Comparison of ENCODE assay signal across 15 cellular contexts in genomic region chr3:183244219-183244618, GRCh38. TPM values are rescaled to one million over a fixed set of nuclear protein-coding genes. Genes with fewer than 3 reads are reported as not detected.
DNase-seq lines count a peak whose midpoint lies in the region; ATAC-seq and TF ChIP-seq lines count a peak whose summit lies in the region.
"Had no signal": no experiment of that assay in that cellular context is flagged by ENCODE, and none has a peak within 500 bp of the region (broad histone marks: within the 10 kb centered on the region; RNA-seq: fewer than 3 reads in every experiment).

No MANE protein-coding gene starts in this region.

- DNase-seq in EL (peak; percentile 66), PC-3 (peak; percentile 91), fibroblast of mammary gland (ENCODE audit: low read depth) (peak; percentile 40), mucosa of gallbladder (ENCODE audit: low spot score) (peak; percentile 65), vagina (ENCODE audit: extremely low spot score in 2 of 2) (no peak)
- DNase-seq in stimulated activated naive CD8-positive, alpha-beta T cell treated with anti-CD3 and anti-CD28 coated beads, Interleukin-15, Interleukin-2, amounts not matched to agents 100 U/mL and 50 U/mL, for 24 hours = no peak
- no peak for DNase-seq in CD8-positive, alpha-beta memory T cell
- DNase-seq: activated T-cell treated with anti-CD3 and anti-CD28 coated beads, Interleukin-2, amount 50 U/mL, for 24 hours; GM23248; IMR-90 had no signal

- H3K4me3 ChIP-seq in PC-3 (ENCODE audit: low read length) (peak overlapping the region; percentile 2; the same call in 1 of the 2 replicates), fibroblast of mammary gland (ENCODE audit: control insufficient read depth, low read depth, low read length) (no peak overlapping the region), vagina (no peak overlapping the region)
- no peak overlapping the region for H3K4me3 ChIP-seq in CD8-positive, alpha-beta memory T cell (ENCODE audit: low read length)
- H3K4me3 ChIP-seq: esophagus muscularis mucosa, GM23248 had no signal

- H3K79me2 ChIP-seq in PC-3 (ENCODE audit: low read length) = no peaks in the 10 kb centered on the region

- no TSS peak for BruUV-seq in PC-3 (replicated peaks; lab: Mats Ljungman, UMichigan)

- peaks cover 10 to 32% (median 23%) of the 10 kb centered on the region in 5 donors for H3K9me3 Mint-ChIP-seq in CD8-positive, alpha-beta memory T cell

- H3K4me1 Mint-ChIP-seq in CD8-positive, alpha-beta memory T cell = no peaks in the 10 kb centered on the region

- H3K9me2 ChIP-seq in PC-3 (replicated peaks; ENCODE audit: low read length) = no peaks in the 10 kb centered on the region

- no peak for TF ChIP-seq POLR2A in vagina (IDR thresholded peaks at IDR 0.05)

- peaks cover 3 to 42% (median 3%) of the 10 kb centered on the region in 3 donors for H3K36me3 Mint-ChIP-seq in CD8-positive, alpha-beta memory T cell

- peak overlapping the region; percentile 56 for H3K27ac ChIP-seq in PC-3 (ENCODE audit: low read length)
- no peak overlapping the region for H3K27ac ChIP-seq in vagina
- H3K27ac ChIP-seq in CD8-positive, alpha-beta memory T cell (ENCODE audit: low read depth, low read length) = no peak overlapping the region
- H3K27ac ChIP-seq: esophagus muscularis mucosa, GM23248 had no signal

- peak overlapping the region; percentile 29 for H3K4me2 ChIP-seq in PC-3 (ENCODE audit: low read length)

- no peak overlapping the region for H3K4me3 Mint-ChIP-seq in CD8-positive, alpha-beta memory T cell
- H3K4me3 Mint-ChIP-seq: activated T-cell treated with anti-CD3 and anti-CD28 coated beads, Interleukin-2, amount 50 U/mL, for 24 hours; brain; WTC11 had no signal

- H3K4me1 ChIP-seq in PC-3 (ENCODE audit: insufficient read depth, low read length) = peaks cover 20% of the 10 kb centered on the region
- H3K4me1 ChIP-seq in vagina = no peaks in the 10 kb centered on the region
- no peaks in the 10 kb centered on the region for H3K4me1 ChIP-seq in CD8-positive, alpha-beta memory T cell (ENCODE audit: insufficient read depth, low read length)
- H3K4me1 ChIP-seq: esophagus muscularis mucosa had no signal

- H2AFZ ChIP-seq in PC-3 (ENCODE audit: low read length) = 0 out of 2 replicates have a peak overlapping the region, but pooled peaks have one; percentile 10
- H2AFZ ChIP-seq: GM23248 had no signal

- H3K27ac Mint-ChIP-seq in CD8-positive, alpha-beta memory T cell = no peak overlapping the region
- H3K27ac Mint-ChIP-seq: activated T-cell treated with anti-CD3 and anti-CD28 coated beads, Interleukin-2, amount 50 U/mL, for 24 hours had no signal

- H3K9ac ChIP-seq in PC-3 (ENCODE audit: low read length) = no peak overlapping the region; the same call in 1 of the 2 replicates
- H3K9ac ChIP-seq: GM23248 had no signal

- peaks cover 7% of the 10 kb centered on the region in 2 donors for H3K27me3 Mint-ChIP-seq in CD8-positive, alpha-beta memory T cell
- H3K27me3 Mint-ChIP-seq: activated T-cell treated with anti-CD3 and anti-CD28 coated beads, Interleukin-2, amount 50 U/mL, for 24 hours had no signal

- CTCF ChIA-PET in PC-3 (lab: Charles Lee) = no interaction called here
- CTCF ChIA-PET in CD8-positive, alpha-beta memory T cell (lab: Charles Lee) = no interaction called here

- H4K20me1 ChIP-seq in PC-3 (ENCODE audit: low read length) = no peaks in the 10 kb centered on the region

- peak; percentile 95 for ATAC-seq in PC-3
- no peak for ATAC-seq in stimulated activated naive CD8-positive, alpha-beta T cell treated with anti-CD3 and anti-CD28 coated beads, Interleukin-15, Interleukin-2, amounts not matched to agents 100 U/mL and 50 U/mL, for 24 hours
- no peak for ATAC-seq in HG03457 (IDR thresholded peaks at IDR 0.05; ENCODE audit: unreplicated experiment)
- ATAC-seq: Panc1, WTC11 had no signal

- H3F3A ChIP-seq in PC-3 (ENCODE audit: low read length, unreplicated experiment) = no peaks in the 10 kb centered on the region

- H3K9me3 ChIP-seq in PC-3 (ENCODE audit: low read length) (peaks cover 7% of the 10 kb centered on the region; the same call in 1 of the 2 replicates), vagina (no peaks in the 10 kb centered on the region)
- H3K9me3 ChIP-seq in CD8-positive, alpha-beta memory T cell (ENCODE audit: low read length) = no peaks in the 10 kb centered on the region

- 0 out of 2 replicates have a peak, but pooled peaks cover 4% of the 10 kb centered on the region for H3K36me3 ChIP-seq in PC-3 (ENCODE audit: low read depth, low read length)
- no peaks in the 10 kb centered on the region for H3K36me3 ChIP-seq in vagina
- H3K36me3 ChIP-seq in CD8-positive, alpha-beta memory T cell (ENCODE audit: insufficient read depth, low read length) = no peaks in the 10 kb centered on the region
- H3K36me3 ChIP-seq: esophagus muscularis mucosa had no signal

- intact Hi-C loops in PC-3 (cut with micrococcal nuclease) = no loop called here
- intact Hi-C loops in vagina (cut with DNase I) = no loop called here

- POLR2A ChIA-PET in PC-3 (lab: Charles Lee; ENCODE audit: unreplicated experiment) = interaction anchor here (0.6 kb wide), 2 partner anchors 82 to 265 kb away, joined by 3 to 4 read pairs; partner anchors contain the start of gene LAMP3
- POLR2A ChIA-PET in CD8-positive, alpha-beta memory T cell (lab: Charles Lee) = interaction anchor here (0.6 kb wide), 1 partner anchor 637 kb away, joined by 3 read pairs; no protein-coding TSS in a partner anchor

- TF ChIP-seq CTCF in PC-3 (conservative IDR thresholded peaks at IDR 0.05; ENCODE audit: low read depth, low read length) (no peak), fibroblast of mammary gland (conservative IDR thresholded peaks at IDR 0.05; ENCODE audit: control insufficient read depth, insufficient read depth, low read depth, low read length) (no peak), vagina (IDR thresholded peaks at IDR 0.05) (no peak)

- H3K27me3 ChIP-seq in PC-3 (ENCODE audit: low read length) (no peaks in the 10 kb centered on the region), vagina (no peaks in the 10 kb centered on the region)
- no peaks in the 10 kb centered on the region for H3K27me3 ChIP-seq in CD8-positive, alpha-beta memory T cell (ENCODE audit: insufficient read depth, low read length, poor library complexity, severe bottlenecking)
- H3K27me3 ChIP-seq: esophagus muscularis mucosa had no signal

RNA-seq across cellular contexts. Expression of gene B3GNT5, which starts 8.8 kb away (rescaled TPM):
- total RNA-seq in PC-3 (2014; rRNA removed) = 22.9 and 29.2 TPM in 2 replicates
- 27.1 TPM for total RNA-seq in mucosa of gallbladder
- 20.4 TPM for total RNA-seq in vagina
- 10 to 100 TPM in 1 of 2 experiments, 1 to 10 TPM in 1; 10.0 TPM for total RNA-seq in CD8-positive, alpha-beta memory T cell
- polyA plus RNA-seq in CD8-positive, alpha-beta memory T cell = not detected

Comparison
In these comparisons a context has a peak if more than half of its experiments do, and no peak if none do; other contexts are left out.
1. DNase-seq: peak in EL (single experiment), PC-3 (single experiment), fibroblast of mammary gland (single experiment) and mucosa of gallbladder (single experiment); none in stimulated activated naive CD8-positive, alpha-beta T cell treated with anti-CD3 and anti-CD28 coated beads, Interleukin-15, Interleukin-2, amounts not matched to agents 100 U/mL and 50 U/mL, for 24 hours (single experiment), vagina (0 of 2) and CD8-positive, alpha-beta memory T cell (0 of 5).